In the genomic region with DNA sequence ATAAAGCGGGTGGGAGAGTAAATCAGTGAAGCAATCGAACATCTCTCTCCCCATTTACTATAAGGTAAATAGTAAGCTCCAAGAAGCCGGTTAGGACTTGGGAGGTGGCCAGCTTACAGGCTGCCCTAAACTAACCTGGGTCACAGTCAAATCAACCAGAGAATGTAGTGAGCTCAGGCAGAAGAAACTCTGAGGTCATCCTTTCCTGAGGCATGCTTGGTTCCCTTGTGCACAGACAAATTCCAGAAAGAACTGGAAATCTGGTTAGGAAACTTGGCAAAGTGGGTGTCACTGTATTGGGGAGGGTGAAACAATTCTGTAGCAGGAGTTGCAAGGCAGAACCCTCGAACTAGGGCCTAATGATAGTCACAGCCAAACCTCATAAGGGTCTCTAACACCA, we compare ENCODE assay signal across 15 cellular contexts.
"Had no signal": no experiment of that assay in that cellular context is flagged by ENCODE, and none has a peak within 500 bp of the region (broad histone marks: within the 10 kb centered on the region; RNA-seq: fewer than 3 reads in every experiment).

No MANE protein-coding gene starts in this region.

- H3K27ac ChIP-seq: ascending aorta, heart right ventricle, psoas muscle, stomach, thoracic aorta had no signal

- H3K9me3 Mint-ChIP-seq: activated naive CD4-positive, alpha-beta T cell treated with anti-CD3 and anti-CD28 coated beads for 36 hours; activated naive CD8-positive, alpha-beta T cell treated with anti-CD3 and anti-CD28 coated beads, Interleukin-2, amount 50 U/mL, for 24 hours; activated T-helper 17 cell treated with anti-CD3 and anti-CD28 coated beads, Interleukin-2, amount 50 U/mL, for 72 hours had no signal

- H3K9me3 ChIP-seq: ascending aorta, heart right ventricle, psoas muscle, stomach, thoracic aorta had no signal

- H3K4me3 Mint-ChIP-seq: activated CD4-positive, alpha-beta T cell treated with anti-CD3 and anti-CD28 coated beads, Interleukin-2, amount 10 ng/mL, durations not matched to agents 7 days and 5 days; activated naive CD4-positive, alpha-beta T cell treated with anti-CD3 and anti-CD28 coated beads for 36 hours; activated naive CD8-positive, alpha-beta T cell treated with anti-CD3 and anti-CD28 coated beads, Interleukin-2, amount 50 U/mL, for 24 hours; activated T-helper 17 cell treated with anti-CD3 and anti-CD28 coated beads, Interleukin-2, amount 50 U/mL, for 72 hours had no signal

- H3K27ac Mint-ChIP-seq: activated CD4-positive, alpha-beta T cell treated with anti-CD3 and anti-CD28 coated beads, Interleukin-2, amount 10 ng/mL, durations not matched to agents 7 days and 5 days; activated naive CD4-positive, alpha-beta T cell treated with anti-CD3 and anti-CD28 coated beads for 36 hours; activated naive CD8-positive, alpha-beta T cell treated with anti-CD3 and anti-CD28 coated beads, Interleukin-2, amount 50 U/mL, for 24 hours; activated T-helper 17 cell treated with anti-CD3 and anti-CD28 coated beads, Interleukin-2, amount 50 U/mL, for 72 hours had no signal

- H3K4me3 ChIP-seq: ascending aorta, heart right ventricle, lung, psoas muscle, stomach, thoracic aorta had no signal

- H3K36me3 ChIP-seq: ascending aorta, heart right ventricle, stomach, thoracic aorta had no signal

- DNase-seq: activated CD4-positive, alpha-beta T cell treated with anti-CD3 and anti-CD28 coated beads, Interleukin-2, amount 10 ng/mL, durations not matched to agents 7 days and 5 days; activated naive CD4-positive, alpha-beta T cell treated with anti-CD3 and anti-CD28 coated beads for 36 hours; activated naive CD8-positive, alpha-beta T cell treated with anti-CD3 and anti-CD28 coated beads, Interleukin-2, amount 50 U/mL, for 24 hours; heart right ventricle; left colon; midbrain; psoas muscle; stimulated activated CD4-positive, alpha-beta T cell treated with anti-CD3 and anti-CD28 coated beads, Interleukin-12 subunit alpha, Interleukin-12 subunit beta, amount 100 ng/mL, for 4 hours; stimulated activated CD4-positive, alpha-beta T cell treated with anti-CD3 and anti-CD28 coated beads, Interleukin-2, amount 100 ng/mL, for 24 hours; stomach had no signal

- H3K27me3 ChIP-seq: ascending aorta, heart right ventricle had no signal

- H3K4me1 Mint-ChIP-seq: activated CD4-positive, alpha-beta T cell treated with anti-CD3 and anti-CD28 coated beads, Interleukin-2, amount 10 ng/mL, durations not matched to agents 7 days and 5 days; activated T-helper 17 cell treated with anti-CD3 and anti-CD28 coated beads, Interleukin-2, amount 50 U/mL, for 72 hours had no signal

- ATAC-seq: activated naive CD8-positive, alpha-beta T cell treated with anti-CD3 and anti-CD28 coated beads, Interleukin-2, amount 50 U/mL, for 24 hours; activated T-helper 17 cell treated with anti-CD3 and anti-CD28 coated beads, Interleukin-2, amount 50 U/mL, for 72 hours; left colon; sciatic nerve had no signal
